17 cellular contexts compared by ENCODE assay signal in the genomic region with DNA sequence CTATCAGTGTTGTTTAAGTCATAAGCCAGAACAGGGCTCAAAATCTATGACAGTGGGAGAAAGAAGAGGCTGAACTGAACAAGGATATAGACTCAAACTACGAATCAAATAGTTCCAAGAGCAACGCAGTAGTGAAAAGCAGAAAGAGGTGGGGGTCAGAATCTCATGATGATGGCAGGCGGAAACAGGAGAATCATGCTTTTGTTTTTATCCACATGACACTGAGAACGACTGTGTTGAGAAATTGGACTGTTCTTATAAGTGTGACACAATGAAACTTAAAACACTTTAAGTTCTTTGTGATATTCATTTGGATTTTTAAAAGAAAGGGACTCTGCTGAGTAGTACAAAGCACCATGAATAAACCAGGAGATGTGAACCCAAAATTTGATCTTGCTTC.
A peak's percentile ranks its signal among the peaks of the same experiment; 100 is the strongest.
DNase-seq lines count a peak whose midpoint lies in the region; ATAC-seq and TF ChIP-seq lines count a peak whose summit lies in the region.
"Had no signal": no experiment of that assay in that cellular context is flagged by ENCODE, and none has a peak within 500 bp of the region (broad histone marks: within the 10 kb centered on the region; RNA-seq: fewer than 3 reads in every experiment).

No MANE protein-coding gene starts in this region.

- peaks cover 4% of the 10 kb centered on the region; the same call in 1 of the 2 replicates for H3K4me1 ChIP-seq in IMR-90 (ENCODE audit: control insufficient read depth, insufficient read depth, low read length)
- H3K4me1 ChIP-seq: BLaER1, HAP-1 had no signal

- DNase-seq in IMR-90: no peak
- peak; percentile 88 for DNase-seq in foreskin melanocyte
- peak; percentile 10 for DNase-seq in medulla oblongata (ENCODE audit: extremely low spot score)
- DNase-seq in ureter (ENCODE audit: low spot score): no peak
- no peak for DNase-seq in ACHN
- no peak for DNase-seq in NCI-H526 treated with DMSO at 0.1 percent for 48 hours (lab: John Stamatoyannopoulos, UW)
- DNase-seq: CD4-positive, CD25-positive, alpha-beta regulatory T cell; CD8-positive, alpha-beta T cell; DMS 273 treated with DMSO at 0.1 percent for 48 hours; DMS79; GDM1 had no signal

- POLR2A ChIA-PET in IMR-90 (lab: Charles Lee; ENCODE audit: unreplicated experiment): no interaction called here

- no peaks in the 10 kb centered on the region for H3K9me1 ChIP-seq in IMR-90 (ENCODE audit: insufficient read depth, low read length)

- CTCF ChIA-PET in IMR-90 (lab: Yijun Ruan, JAX): interaction anchor here (0.6 kb wide), 1 partner anchor 533 kb away, joined by 5 read pairs; no protein-coding TSS in a partner anchor

- no peak overlapping the region for H2BK5ac ChIP-seq in IMR-90 (ENCODE audit: low read depth, low read length, poor library complexity, severe bottlenecking)

- TF ChIP-seq CTCF in IMR-90 (conservative IDR thresholded peaks at IDR 0.05; ENCODE audit: low read depth, low read length): no peak

- peaks cover 3% of the 10 kb centered on the region; the same call in 1 of the 2 replicates for H3K9me3 ChIP-seq in IMR-90 (ENCODE audit: control insufficient read depth, insufficient read depth, low read length)
- H3K9me3 ChIP-seq: HAP-1 had no signal

- no peak overlapping the region for H2BK120ac ChIP-seq in IMR-90 (ENCODE audit: low read depth, low read length)

- no peak overlapping the region for H3K23ac ChIP-seq in IMR-90 (ENCODE audit: low read depth, low read length)

- H3K27me3 ChIP-seq in IMR-90 (ENCODE audit: control insufficient read depth, insufficient read depth, low read length): no peaks in the 10 kb centered on the region
- H3K27me3 ChIP-seq: BLaER1 had no signal

- intact Hi-C loops in IMR-90 (cut with micrococcal nuclease): no loop called here

- H4K8ac ChIP-seq in IMR-90 (ENCODE audit: low read depth in 2 of 2, low read length in 2 of 2): no peak overlapping the region

- no peak overlapping the region for H2AK9ac ChIP-seq in IMR-90 (replicated peaks; ENCODE audit: low read depth, low read length, poor library complexity)

- in situ Hi-C loops in IMR-90 (cut with MboI; ENCODE audit: low sequenced_read_pairs) (no loop called here), ACHN (cut with HindIII; ENCODE audit: low pct_ligation_motif_present, low pct_unique_long_range_greater_than_20kb, low sequenced_read_pairs) (no loop called here)

- dilution Hi-C loops in IMR-90 (cut with HindIII; ENCODE audit: low sequenced_read_pairs, unreplicated experiment): no loop called here

- no peak overlapping the region for H3K4me2 ChIP-seq in IMR-90 (ENCODE audit: low read depth, low read length)
- H3K4me2 ChIP-seq: BLaER1 had no signal

- TF ChIP-seq RAD21 in IMR-90 (IDR thresholded peaks at IDR 0.05; ENCODE audit: low read length): no peak

- no peak overlapping the region for H3K18ac ChIP-seq in IMR-90 (ENCODE audit: low read depth, low read length)

- H3K4ac ChIP-seq in IMR-90 (ENCODE audit: low read depth, low read length): no peak overlapping the region

- 80% methylated on average over 1 of the region's 4 CpGs; no CpG with 5 or more reads in 1 of the 2 experiments for whole genome bisulfite sequencing in IMR-90 (ENCODE audit: extremely low coverage in 2 of 2, insufficient read length in 1 of 2), 2 experiments

- H3K27ac ChIP-seq in IMR-90 (ENCODE audit: insufficient read depth, low read length): no peak overlapping the region
- H3K27ac ChIP-seq: BLaER1, C4-2B had no signal

- H3K36me3 ChIP-seq in IMR-90 (ENCODE audit: control insufficient read depth, insufficient read depth, low read length): no peaks in the 10 kb centered on the region
- H3K36me3 ChIP-seq: HAP-1 had no signal

- H3K9ac ChIP-seq in IMR-90 (ENCODE audit: low read depth, low read length): no peak overlapping the region
- H3K9ac ChIP-seq: BLaER1 had no signal

- no TSS peak for BruUV-seq in IMR-90 (replicated peaks; lab: Mats Ljungman, UMichigan)

- H4K91ac ChIP-seq in IMR-90 (ENCODE audit: insufficient read depth, low read depth, low read length): no peak overlapping the region

- no peak overlapping the region for H2BK20ac ChIP-seq in IMR-90 (ENCODE audit: low read depth, low read length)

- ATAC-seq in IMR-90 (ENCODE audit: low read depth) (peak; percentile 12; the same call in 1 of the 2 replicates), HG02885 (IDR thresholded peaks at IDR 0.05; ENCODE audit: poor library complexity, unreplicated experiment) (no peak)
- ATAC-seq: CD8-positive, alpha-beta T cell; GM12878 had no signal

- H2AK5ac ChIP-seq in IMR-90 (ENCODE audit: low read depth, low read length): no peak overlapping the region

- no peak overlapping the region for H3K14ac ChIP-seq in IMR-90 (replicated peaks; ENCODE audit: low read depth, low read length)

- H4K20me1 ChIP-seq in IMR-90 (ENCODE audit: insufficient read depth, low read length): no peaks in the 10 kb centered on the region
- H4K20me1 ChIP-seq: BLaER1 had no signal

- H4K5ac ChIP-seq in IMR-90 (ENCODE audit: low read depth, low read length): no peak overlapping the region

- H2AFZ ChIP-seq in IMR-90 (replicated peaks; ENCODE audit: low read length, poor library complexity): no peak overlapping the region
- H2AFZ ChIP-seq: GM23338 had no signal

- TF ChIP-seq POLR2A in IMR-90 (IDR thresholded peaks at IDR 0.05; ENCODE audit: low read depth, low read length): no peak

- H3K56ac ChIP-seq in IMR-90 (ENCODE audit: extremely low read depth, insufficient read depth, low read length): no peak overlapping the region

- H2BK15ac ChIP-seq in IMR-90 (ENCODE audit: low read depth, low read length): no peak overlapping the region

- H3K4me3 ChIP-seq in IMR-90 (ENCODE audit: insufficient read depth, low read depth, low read length): no peak overlapping the region
- H3K4me3 ChIP-seq: BLaER1, GM12878, GM23338, HAP-1 had no signal

- H3K79me1 ChIP-seq in IMR-90 (ENCODE audit: low read depth in 1 of 2, low read length in 2 of 2): no peaks in the 10 kb centered on the region

TF ChIP-seq in IMR-90, 13 proteins besides CTCF, POLR2A, EP300 and RAD21:
- TF ChIP-seq RFX5 (IDR thresholded peaks at IDR 0.05; ENCODE audit: low read depth, low read length): no peak

Comparison
In these comparisons a context has a peak if more than half of its experiments do, and no peak if none do; other contexts are left out.
1. DNase-seq: peak in foreskin melanocyte (single experiment) and medulla oblongata (single experiment); none in IMR-90 (single experiment), ureter (single experiment), ACHN (single experiment) and NCI-H526 treated with DMSO at 0.1 percent for 48 hours (single experiment).